Comparison of ENCODE assay signal across 1 cellular context in the genomic region with DNA sequence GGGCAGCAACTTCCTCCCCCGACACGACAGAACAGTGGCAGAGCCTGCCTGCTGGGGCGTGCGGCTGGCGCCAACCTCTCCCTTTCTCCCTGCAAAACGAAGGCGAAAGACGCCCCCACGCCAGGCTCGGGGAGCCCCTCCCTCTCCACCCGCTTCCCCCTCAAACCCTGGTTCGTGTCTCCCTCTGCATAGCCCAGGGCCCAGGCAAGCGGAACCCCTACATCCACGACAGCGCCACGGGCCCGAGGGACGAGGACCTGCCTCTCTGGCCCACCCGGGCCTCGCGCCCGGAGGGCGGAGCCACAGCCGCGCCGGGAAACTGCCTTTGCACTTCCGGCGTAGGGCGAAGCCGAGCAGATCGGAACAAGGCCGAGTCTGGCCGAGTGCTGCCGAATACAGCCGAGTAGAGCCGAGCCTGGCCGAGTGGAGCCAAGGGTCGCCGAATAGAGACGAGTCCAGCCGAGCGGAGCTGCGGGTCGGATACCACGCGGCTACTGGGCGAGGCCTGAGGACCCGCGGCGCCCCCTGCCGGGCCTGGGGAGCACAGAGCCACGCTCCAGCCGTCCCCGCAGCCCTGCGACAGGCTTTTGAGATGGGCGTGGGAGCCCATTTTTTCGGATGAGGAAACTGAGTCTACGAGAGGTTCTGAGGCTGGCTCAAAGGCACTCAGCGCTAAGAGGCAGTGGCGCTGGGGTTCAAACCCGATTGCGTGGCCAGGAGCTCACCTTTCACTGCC.
A peak's percentile ranks its signal among the peaks of the same experiment; 100 is the strongest.
TF ChIP-seq lines count a peak whose summit lies in the region.

No MANE protein-coding gene starts in this region.

TF ChIP-seq in K562, 482 proteins besides CTCF, POLR2A, EP300 and RAD21 (continued from another document and continues in another):
- TF ChIP-seq FOXA3 (CRISPR knock-in tag; conservative IDR thresholded peaks at IDR 0.05 in 1 of 2, IDR thresholded peaks at IDR 0.05 in 1 of 2) (peak in 1 of 2 experiments; percentile 70; a peak in 1 of 4 replicates), CXXC5 (CRISPR knock-in tag; IDR thresholded peaks at IDR 0.05) (peak; percentile 77), TRIM28 (IDR thresholded peaks at IDR 0.05) (0 out of 2 replicates have a peak, but pooled peaks have one; percentile 23), STAG1 (CRISPR knock-in tag; IDR thresholded peaks at IDR 0.05; ENCODE audit: borderline replicate concordance) (no peak), LCOR (CRISPR knock-in tag; IDR thresholded peaks at IDR 0.05) (0 out of 2 replicates have a peak, but pooled peaks have one; percentile 79), POLR2H (tag; IDR thresholded peaks at IDR 0.05; ENCODE audit: low read depth) (peak; percentile 89), HDAC2 (IDR thresholded peaks at IDR 0.05) (peak; percentile 78), HNRNPK (IDR thresholded peaks at IDR 0.05; ENCODE audit: low read depth, low read length, poor library complexity, severe bottlenecking) (no peak), YY1 (IDR thresholded peaks at IDR 0.05; ENCODE audit: borderline replicate concordance in 1 of 3, control insufficient read depth in 1 of 3, extremely low read depth in 1 of 3, insufficient read depth in 3 of 3, insufficient read length in 1 of 3, insufficient replicate concordance in 2 of 3, low read depth in 1 of 3, low read length in 2 of 3) (peak in 1 of 3 experiments; percentile 10), SMARCA5 (IDR thresholded peaks at IDR 0.05) (no peak), KAT7 (CRISPR knock-in tag; IDR thresholded peaks at IDR 0.05; ENCODE audit: borderline replicate concordance) (peak; percentile 82; the same call in 1 of the 2 replicates), POLR2AphosphoS5 (IDR thresholded peaks at IDR 0.05; ENCODE audit: control insufficient read depth, insufficient read depth, low read depth, low read length) (peak; percentile 77; the same call in 1 of the 2 replicates), JUN (IDR thresholded peaks at IDR 0.05; ENCODE audit: borderline replicate concordance, low read depth, low read length) (peak; percentile 32; the same call in 1 of the 2 replicates), JUN (CRISPR knock-in tag; IDR thresholded peaks at IDR 0.05; ENCODE audit: borderline replicate concordance) (no peak), PPARD (CRISPR knock-in tag; IDR thresholded peaks at IDR 0.05) (no peak), SP2 (IDR thresholded peaks at IDR 0.05; ENCODE audit: extremely low read depth, low read depth, low read length, poor library complexity, severe bottlenecking) (no peak), PHF8 (IDR thresholded peaks at IDR 0.05; ENCODE audit: borderline replicate concordance, low read length) (peak; percentile 95), TCF3 (CRISPR knock-in tag; IDR thresholded peaks at IDR 0.05) (0 out of 2 replicates have a peak, but pooled peaks have one; percentile 28), SMARCE1 (IDR thresholded peaks at IDR 0.05) (0 out of 2 replicates have a peak, but pooled peaks have one; percentile 16), ZNF263 (CRISPR knock-in tag; IDR thresholded peaks at IDR 0.05; ENCODE audit: borderline replicate concordance) (peak; percentile 67; the same call in 1 of the 2 replicates), PML (IDR thresholded peaks at IDR 0.05; ENCODE audit: low read length) (peak; percentile 74; the same call in 1 of the 2 replicates), DMBX1 (CRISPR knock-in tag; IDR thresholded peaks at IDR 0.05; ENCODE audit: borderline replicate concordance) (0 out of 2 replicates have a peak, but pooled peaks have one; percentile 15), TBP (optimal IDR thresholded peaks at IDR 0.05; ENCODE audit: low read depth, low read length) (peak; percentile 24), OTX1 (CRISPR knock-in tag; IDR thresholded peaks at IDR 0.05) (peak; percentile 61; the same call in 1 of the 2 replicates), EP400 (IDR thresholded peaks at IDR 0.05) (peak; percentile 86), CREM (IDR thresholded peaks at IDR 0.05; ENCODE audit: low read depth) (peak; percentile 47)
- TF ChIP-seq, protein P1, sequence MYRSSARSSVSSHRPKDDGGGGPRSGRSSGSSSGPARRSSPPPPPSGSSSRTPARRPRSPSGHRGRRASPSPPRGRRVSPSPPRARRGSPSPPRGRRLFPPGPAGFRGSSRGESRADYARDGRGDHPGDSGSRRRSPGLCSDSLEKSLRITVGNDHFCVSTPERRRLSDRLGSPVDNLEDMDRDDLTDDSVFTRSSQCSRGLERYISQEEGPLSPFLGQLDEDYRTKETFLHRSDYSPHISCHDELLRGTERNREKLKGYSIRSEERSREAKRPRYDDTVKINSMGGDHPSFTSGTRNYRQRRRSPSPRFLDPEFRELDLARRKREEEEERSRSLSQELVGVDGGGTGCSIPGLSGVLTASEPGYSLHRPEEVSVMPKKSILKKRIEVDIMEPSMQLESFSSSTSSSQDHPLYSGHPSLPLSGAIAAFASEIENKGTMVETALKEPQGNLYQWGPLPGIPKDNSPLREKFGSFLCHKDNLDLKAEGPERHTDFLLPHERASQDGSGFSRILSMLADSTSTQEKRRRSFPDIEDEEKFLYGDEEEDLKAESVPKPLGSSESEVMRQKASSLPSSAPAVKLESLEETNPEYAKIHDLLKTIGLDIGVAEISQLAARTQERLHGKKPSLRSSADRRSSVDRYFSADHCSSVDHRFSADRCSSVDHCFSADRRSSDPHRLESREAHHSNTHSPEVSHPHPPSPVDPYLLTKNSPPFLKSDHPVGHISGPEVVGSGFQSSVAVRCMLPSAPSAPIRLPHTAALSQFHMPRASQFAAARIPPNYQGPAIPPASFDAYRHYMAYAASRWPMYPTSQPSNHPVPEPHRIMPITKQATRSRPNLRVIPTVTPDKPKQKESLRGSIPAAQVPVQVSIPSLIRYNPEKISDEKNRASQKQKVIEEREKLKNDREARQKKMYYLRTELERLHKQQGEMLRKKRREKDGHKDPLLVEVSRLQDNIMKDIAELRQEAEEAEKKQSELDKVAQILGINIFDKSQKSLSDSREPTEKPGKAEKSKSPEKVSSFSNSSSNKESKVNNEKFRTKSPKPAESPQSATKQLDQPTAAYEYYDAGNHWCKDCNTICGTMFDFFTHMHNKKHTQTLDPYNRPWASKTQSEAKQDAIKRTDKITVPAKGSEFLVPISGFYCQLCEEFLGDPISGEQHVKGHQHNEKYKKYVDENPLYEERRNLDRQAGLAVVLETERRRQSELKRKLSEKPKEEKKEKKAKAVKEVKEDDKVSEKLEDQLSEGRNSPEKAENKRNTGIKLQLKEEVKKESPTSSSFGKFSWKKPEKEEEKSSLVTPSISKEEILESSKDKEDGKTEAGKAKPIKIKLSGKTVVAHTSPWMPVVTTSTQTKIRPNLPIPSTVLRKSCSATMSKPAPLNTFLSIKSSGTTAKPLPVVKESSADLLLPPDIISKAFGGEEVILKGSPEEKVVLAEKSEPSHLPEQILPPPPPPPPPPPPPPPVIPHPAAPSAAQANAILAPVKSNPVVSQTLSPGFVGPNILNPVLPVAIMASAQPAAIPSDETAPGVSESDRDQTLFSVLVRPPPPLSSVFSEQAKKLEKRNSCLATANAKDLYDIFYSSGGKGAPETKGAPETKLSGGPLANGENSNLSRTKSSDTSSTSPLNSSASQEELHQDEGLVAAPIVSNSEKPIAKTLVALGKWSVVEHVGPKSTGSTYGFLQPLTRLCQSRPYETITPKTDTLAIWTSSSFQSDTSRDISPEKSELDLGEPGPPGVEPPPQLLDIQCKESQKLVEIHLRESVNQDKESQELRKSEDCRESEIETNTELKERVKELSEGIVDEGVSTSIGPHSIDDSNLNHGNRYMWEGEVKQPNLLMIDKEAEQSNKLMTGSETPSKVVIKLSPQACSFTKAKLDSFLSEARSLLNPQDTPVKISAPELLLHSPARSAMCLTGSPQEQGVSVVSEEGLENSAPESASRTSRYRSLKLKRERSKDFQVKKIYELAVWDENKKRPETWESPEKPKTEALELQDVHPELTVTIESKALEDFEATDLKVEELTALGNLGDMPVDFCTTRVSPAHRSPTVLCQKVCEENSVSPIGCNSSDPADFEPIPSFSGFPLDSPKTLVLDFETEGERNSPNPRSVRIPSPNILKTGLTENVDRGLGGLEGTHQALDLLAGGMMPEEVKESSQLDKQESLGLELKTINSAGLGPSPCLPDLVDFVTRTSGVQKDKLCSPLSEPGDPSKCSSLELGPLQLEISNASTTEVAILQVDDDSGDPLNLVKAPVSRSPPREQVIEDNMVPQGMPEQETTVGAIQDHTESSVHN (IDR thresholded peaks at IDR 0.05; ENCODE audit: borderline replicate concordance in 1 of 2, low read depth in 1 of 2): no peak
- TF ChIP-seq, protein P2, sequence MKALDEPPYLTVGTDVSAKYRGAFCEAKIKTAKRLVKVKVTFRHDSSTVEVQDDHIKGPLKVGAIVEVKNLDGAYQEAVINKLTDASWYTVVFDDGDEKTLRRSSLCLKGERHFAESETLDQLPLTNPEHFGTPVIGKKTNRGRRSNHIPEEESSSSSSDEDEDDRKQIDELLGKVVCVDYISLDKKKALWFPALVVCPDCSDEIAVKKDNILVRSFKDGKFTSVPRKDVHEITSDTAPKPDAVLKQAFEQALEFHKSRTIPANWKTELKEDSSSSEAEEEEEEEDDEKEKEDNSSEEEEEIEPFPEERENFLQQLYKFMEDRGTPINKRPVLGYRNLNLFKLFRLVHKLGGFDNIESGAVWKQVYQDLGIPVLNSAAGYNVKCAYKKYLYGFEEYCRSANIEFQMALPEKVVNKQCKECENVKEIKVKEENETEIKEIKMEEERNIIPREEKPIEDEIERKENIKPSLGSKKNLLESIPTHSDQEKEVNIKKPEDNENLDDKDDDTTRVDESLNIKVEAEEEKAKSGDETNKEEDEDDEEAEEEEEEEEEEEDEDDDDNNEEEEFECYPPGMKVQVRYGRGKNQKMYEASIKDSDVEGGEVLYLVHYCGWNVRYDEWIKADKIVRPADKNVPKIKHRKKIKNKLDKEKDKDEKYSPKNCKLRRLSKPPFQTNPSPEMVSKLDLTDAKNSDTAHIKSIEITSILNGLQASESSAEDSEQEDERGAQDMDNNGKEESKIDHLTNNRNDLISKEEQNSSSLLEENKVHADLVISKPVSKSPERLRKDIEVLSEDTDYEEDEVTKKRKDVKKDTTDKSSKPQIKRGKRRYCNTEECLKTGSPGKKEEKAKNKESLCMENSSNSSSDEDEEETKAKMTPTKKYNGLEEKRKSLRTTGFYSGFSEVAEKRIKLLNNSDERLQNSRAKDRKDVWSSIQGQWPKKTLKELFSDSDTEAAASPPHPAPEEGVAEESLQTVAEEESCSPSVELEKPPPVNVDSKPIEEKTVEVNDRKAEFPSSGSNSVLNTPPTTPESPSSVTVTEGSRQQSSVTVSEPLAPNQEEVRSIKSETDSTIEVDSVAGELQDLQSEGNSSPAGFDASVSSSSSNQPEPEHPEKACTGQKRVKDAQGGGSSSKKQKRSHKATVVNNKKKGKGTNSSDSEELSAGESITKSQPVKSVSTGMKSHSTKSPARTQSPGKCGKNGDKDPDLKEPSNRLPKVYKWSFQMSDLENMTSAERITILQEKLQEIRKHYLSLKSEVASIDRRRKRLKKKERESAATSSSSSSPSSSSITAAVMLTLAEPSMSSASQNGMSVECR (CRISPR knock-in tag; IDR thresholded peaks at IDR 0.05): peak; percentile 33; the same call in 1 of the 2 replicates
- TF ChIP-seq, protein P3, sequence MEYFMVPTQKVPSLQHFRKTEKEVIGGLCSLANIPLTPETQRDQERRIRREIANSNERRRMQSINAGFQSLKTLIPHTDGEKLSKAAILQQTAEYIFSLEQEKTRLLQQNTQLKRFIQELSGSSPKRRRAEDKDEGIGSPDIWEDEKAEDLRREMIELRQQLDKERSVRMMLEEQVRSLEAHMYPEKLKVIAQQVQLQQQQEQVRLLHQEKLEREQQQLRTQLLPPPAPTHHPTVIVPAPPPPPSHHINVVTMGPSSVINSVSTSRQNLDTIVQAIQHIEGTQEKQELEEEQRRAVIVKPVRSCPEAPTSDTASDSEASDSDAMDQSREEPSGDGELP (CRISPR knock-in tag; IDR thresholded peaks at IDR 0.05; ENCODE audit: borderline replicate concordance): peak; percentile 74; the same call in 1 of the 2 replicates
- TF ChIP-seq, protein P4, sequence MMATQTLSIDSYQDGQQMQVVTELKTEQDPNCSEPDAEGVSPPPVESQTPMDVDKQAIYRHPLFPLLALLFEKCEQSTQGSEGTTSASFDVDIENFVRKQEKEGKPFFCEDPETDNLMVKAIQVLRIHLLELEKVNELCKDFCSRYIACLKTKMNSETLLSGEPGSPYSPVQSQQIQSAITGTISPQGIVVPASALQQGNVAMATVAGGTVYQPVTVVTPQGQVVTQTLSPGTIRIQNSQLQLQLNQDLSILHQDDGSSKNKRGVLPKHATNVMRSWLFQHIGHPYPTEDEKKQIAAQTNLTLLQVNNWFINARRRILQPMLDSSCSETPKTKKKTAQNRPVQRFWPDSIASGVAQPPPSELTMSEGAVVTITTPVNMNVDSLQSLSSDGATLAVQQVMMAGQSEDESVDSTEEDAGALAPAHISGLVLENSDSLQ (IDR thresholded peaks at IDR 0.05): peak; percentile 63; the same call in 1 of the 2 replicates
- TF ChIP-seq, protein P5, sequence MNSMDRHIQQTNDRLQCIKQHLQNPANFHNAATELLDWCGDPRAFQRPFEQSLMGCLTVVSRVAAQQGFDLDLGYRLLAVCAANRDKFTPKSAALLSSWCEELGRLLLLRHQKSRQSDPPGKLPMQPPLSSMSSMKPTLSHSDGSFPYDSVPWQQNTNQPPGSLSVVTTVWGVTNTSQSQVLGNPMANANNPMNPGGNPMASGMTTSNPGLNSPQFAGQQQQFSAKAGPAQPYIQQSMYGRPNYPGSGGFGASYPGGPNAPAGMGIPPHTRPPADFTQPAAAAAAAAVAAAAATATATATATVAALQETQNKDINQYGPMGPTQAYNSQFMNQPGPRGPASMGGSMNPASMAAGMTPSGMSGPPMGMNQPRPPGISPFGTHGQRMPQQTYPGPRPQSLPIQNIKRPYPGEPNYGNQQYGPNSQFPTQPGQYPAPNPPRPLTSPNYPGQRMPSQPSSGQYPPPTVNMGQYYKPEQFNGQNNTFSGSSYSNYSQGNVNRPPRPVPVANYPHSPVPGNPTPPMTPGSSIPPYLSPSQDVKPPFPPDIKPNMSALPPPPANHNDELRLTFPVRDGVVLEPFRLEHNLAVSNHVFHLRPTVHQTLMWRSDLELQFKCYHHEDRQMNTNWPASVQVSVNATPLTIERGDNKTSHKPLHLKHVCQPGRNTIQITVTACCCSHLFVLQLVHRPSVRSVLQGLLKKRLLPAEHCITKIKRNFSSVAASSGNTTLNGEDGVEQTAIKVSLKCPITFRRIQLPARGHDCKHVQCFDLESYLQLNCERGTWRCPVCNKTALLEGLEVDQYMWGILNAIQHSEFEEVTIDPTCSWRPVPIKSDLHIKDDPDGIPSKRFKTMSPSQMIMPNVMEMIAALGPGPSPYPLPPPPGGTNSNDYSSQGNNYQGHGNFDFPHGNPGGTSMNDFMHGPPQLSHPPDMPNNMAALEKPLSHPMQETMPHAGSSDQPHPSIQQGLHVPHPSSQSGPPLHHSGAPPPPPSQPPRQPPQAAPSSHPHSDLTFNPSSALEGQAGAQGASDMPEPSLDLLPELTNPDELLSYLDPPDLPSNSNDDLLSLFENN (IDR thresholded peaks at IDR 0.05; ENCODE audit: low read depth in 2 of 2, low read length in 2 of 2): 0 out of 4 replicates have a peak, but pooled peaks of 1 of the 2 experiments have one; percentile 14
- TF ChIP-seq, protein P6, sequence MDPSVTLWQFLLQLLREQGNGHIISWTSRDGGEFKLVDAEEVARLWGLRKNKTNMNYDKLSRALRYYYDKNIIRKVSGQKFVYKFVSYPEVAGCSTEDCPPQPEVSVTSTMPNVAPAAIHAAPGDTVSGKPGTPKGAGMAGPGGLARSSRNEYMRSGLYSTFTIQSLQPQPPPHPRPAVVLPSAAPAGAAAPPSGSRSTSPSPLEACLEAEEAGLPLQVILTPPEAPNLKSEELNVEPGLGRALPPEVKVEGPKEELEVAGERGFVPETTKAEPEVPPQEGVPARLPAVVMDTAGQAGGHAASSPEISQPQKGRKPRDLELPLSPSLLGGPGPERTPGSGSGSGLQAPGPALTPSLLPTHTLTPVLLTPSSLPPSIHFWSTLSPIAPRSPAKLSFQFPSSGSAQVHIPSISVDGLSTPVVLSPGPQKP (CRISPR knock-in tag; IDR thresholded peaks at IDR 0.05): peak; percentile 70; the same call in 1 of the 2 replicates
